In genomic region chr2:170218931-170219330, GRCh38 we compare ENCODE assay signal across 14 cellular contexts. TPM values are rescaled to one million over a fixed set of nuclear protein-coding genes. Genes with fewer than 3 reads are reported as not detected.
A peak's percentile ranks its signal among the peaks of the same experiment; 100 is the strongest.
DNase-seq lines count a peak whose midpoint lies in the region.
"Had no signal": no experiment of that assay in that cellular context is flagged by ENCODE, and none has a peak within 500 bp of the region (broad histone marks: within the 10 kb centered on the region; RNA-seq: fewer than 3 reads in every experiment).

No MANE protein-coding gene starts in this region.

- DNase-seq in NCI-H1092 treated with DMSO at 0.1 percent for 48 hours (lab: John Stamatoyannopoulos, UW) (peak; percentile 55), NCI-H1092 (lab: John Stamatoyannopoulos, UW) (no peak), G401 (ENCODE audit: low spot score) (peak; percentile 52), NCI-H524 (lab: John Stamatoyannopoulos, UW) (peak; percentile 65 to 92), cerebellar cortex (ENCODE audit: low spot score) (peak; percentile 80), GOT3 (lab: John Stamatoyannopoulos, UW) (no peak), NCI-H2081 treated with DMSO at 0.1 percent for 48 hours (lab: John Stamatoyannopoulos, UW) (no peak), dedifferentiated amniotic fluid mesenchymal stem cell (ENCODE audit: extremely low spot score) (no peak)
- DNase-seq: EL, KBM-7, MV-4-11, Peyer's patch, T-helper 9 cell had no signal

- in situ Hi-C loops in G401 (cut with HindIII; ENCODE audit: low sequenced_read_pairs) = no loop called here

RNA-seq across cellular contexts. Expression of gene MYO3B, which starts 41.0 kb away (rescaled TPM):
- total RNA-seq in G401 (2014; rRNA removed; shearing (Covaris generic)) = 7.8 and 11.9 TPM in 2 replicates
- total RNA-seq: Peyer's patch, Right ventricle myocardium inferior had no signal

Comparison
In these comparisons a context has a peak if more than half of its experiments do, and no peak if none do; other contexts are left out.
1. DNase-seq: peak in NCI-H1092 treated with DMSO at 0.1 percent for 48 hours (single experiment), G401 (single experiment), NCI-H524 (2 of 2) and cerebellar cortex (single experiment); none in NCI-H1092 (single experiment), GOT3 (single experiment), NCI-H2081 treated with DMSO at 0.1 percent for 48 hours (single experiment) and dedifferentiated amniotic fluid mesenchymal stem cell (single experiment).